In the genomic region with DNA sequence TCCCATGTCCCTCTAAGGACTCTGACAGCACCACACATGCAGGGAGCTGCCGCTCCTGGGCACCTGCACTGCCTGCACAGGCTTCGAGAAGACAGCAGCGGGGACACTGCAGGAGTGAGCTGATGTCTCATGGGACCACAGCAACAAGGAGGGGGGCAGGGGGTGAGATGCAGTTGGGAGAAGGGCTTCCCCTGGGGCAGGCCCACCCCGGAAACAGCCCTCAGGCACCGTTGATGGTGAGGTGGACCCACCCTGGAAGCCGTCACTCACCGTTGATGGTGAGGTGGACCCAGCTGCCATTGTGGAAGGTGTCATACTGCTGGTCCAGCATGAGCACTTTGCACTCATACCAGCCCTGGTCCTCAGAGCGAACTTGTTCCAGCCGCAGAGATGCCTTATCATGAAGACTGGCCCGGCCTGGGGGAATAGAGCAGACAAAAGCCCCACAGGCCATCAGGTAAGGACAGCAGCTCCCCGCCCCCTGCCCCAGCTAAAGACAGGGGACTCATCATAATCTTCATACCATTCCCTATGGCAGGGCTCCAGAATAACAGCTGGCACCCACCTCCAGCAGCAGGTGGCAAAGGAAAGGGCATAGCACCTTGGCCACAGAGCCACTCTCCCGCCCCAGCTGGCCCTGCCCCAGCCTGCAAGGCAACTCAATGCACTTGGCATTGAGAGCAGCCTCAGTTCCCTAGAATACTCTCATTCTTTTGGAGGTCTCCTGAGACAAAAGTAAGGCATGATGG, we compare ENCODE assay signal across 18 cellular contexts. TPM values are rescaled to one million over a fixed set of nuclear protein-coding genes. Genes with fewer than 3 reads are reported as not detected.
DNase-seq lines count a peak whose midpoint lies in the region; ATAC-seq and TF ChIP-seq lines count a peak whose summit lies in the region.
"Had no signal": no experiment of that assay in that cellular context is flagged by ENCODE, and none has a peak within 500 bp of the region (broad histone marks: within the 10 kb centered on the region; RNA-seq: fewer than 3 reads in every experiment).

No MANE protein-coding gene starts in this region.

- DNase-seq in DMS 273 (lab: John Stamatoyannopoulos, UW; ENCODE audit: unreplicated experiment) = peak; percentile 21
- DNase-seq in DMS 273 treated with DMSO at 0.1 percent for 48 hours (lab: John Stamatoyannopoulos, UW) = no peak
- peak in 1 of 5 donors; percentile 33 for DNase-seq in heart left ventricle
- DNase-seq in cardiac septum (ENCODE audit: low spot score) = no peak
- DNase-seq in activated naive CD8-positive, alpha-beta T cell treated with anti-CD3 and anti-CD28 coated beads, Interleukin-2, amount 10 ng/mL, durations not matched to agents 7 days and 5 days = no peak
- DNase-seq in stimulated activated naive CD8-positive, alpha-beta T cell treated with anti-CD3 and anti-CD28 coated beads, Interleukin-15, amount 100 ng/mL, for 72 hours = no peak
- DNase-seq in NOMO-1 treated with DMSO at 0.1 percent for 48 hours (lab: John Stamatoyannopoulos, UW; ENCODE audit: unreplicated experiment) = no peak
- DNase-seq in head of caudate nucleus = no peak
- DNase-seq: BE2C, cortex of kidney, NCI-H187, NCI-H510A treated with DMSO at 0.1 percent for 48 hours, thyroid gland had no signal

- TF ChIP-seq CTCF in heart left ventricle (IDR thresholded peaks at IDR 0.05) = no peak

- H3K9me3 ChIP-seq in heart left ventricle = no peaks in the 10 kb centered on the region
- H3K9me3 ChIP-seq: BE2C, MG63, SJSA1, thyroid gland had no signal

- peaks cover 0 to 33% (median 8%) of the 10 kb centered on the region in 9 donors for H3K36me3 ChIP-seq in heart left ventricle
- H3K36me3 ChIP-seq: MG63, SJSA1, thyroid gland had no signal

- H3K4me3 ChIP-seq in heart left ventricle = no peak overlapping the region
- H3K4me3 ChIP-seq: MG63, SJSA1, thyroid gland had no signal

- WGBS in heart left ventricle, 4 donors = 83 to 87% (median 85%) methylated on average over 7 to 12 of the region's 12 CpGs

- ATAC-seq in heart left ventricle = no peak
- no peak for ATAC-seq in activated naive CD8-positive, alpha-beta T cell treated with anti-CD3 and anti-CD28 coated beads, Interleukin-2, amount 10 ng/mL, durations not matched to agents 7 days and 5 days (ENCODE audit: low read depth)
- no peak for ATAC-seq in stimulated activated naive CD8-positive, alpha-beta T cell treated with anti-CD3 and anti-CD28 coated beads, Interleukin-15, amount 100 ng/mL, for 72 hours

- peak overlapping the region; percentile 92 for H3K4me3 Mint-ChIP-seq in activated naive CD8-positive, alpha-beta T cell treated with anti-CD3 and anti-CD28 coated beads, Interleukin-2, amount 10 ng/mL, durations not matched to agents 7 days and 5 days
- peak overlapping the region; percentile 71 to 89 for H3K4me3 Mint-ChIP-seq in stimulated activated naive CD8-positive, alpha-beta T cell treated with anti-CD3 and anti-CD28 coated beads, Interleukin-15, amount 100 ng/mL, for 72 hours

- intact Hi-C loops in heart left ventricle (cut with DNase I) = no loop called here
- intact Hi-C loops in cardiac septum (cut with DNase I) = no loop called here
- intact Hi-C loops in head of caudate nucleus (cut with DNase I) = no loop called here

- no peaks in the 10 kb centered on the region for H3K27me3 ChIP-seq in heart left ventricle
- H3K27me3 ChIP-seq: BE2C, MG63, SJSA1, thyroid gland had no signal

- no peak for TF ChIP-seq POLR2A in heart left ventricle (IDR thresholded peaks at IDR 0.05)

- peaks cover 62% of the 10 kb centered on the region for H3K4me1 Mint-ChIP-seq in activated naive CD8-positive, alpha-beta T cell treated with anti-CD3 and anti-CD28 coated beads, Interleukin-2, amount 10 ng/mL, durations not matched to agents 7 days and 5 days
- peaks cover 76% of the 10 kb centered on the region for H3K4me1 Mint-ChIP-seq in stimulated activated naive CD8-positive, alpha-beta T cell treated with anti-CD3 and anti-CD28 coated beads, Interleukin-15, amount 100 ng/mL, for 72 hours

- POLR2A ChIA-PET in activated naive CD8-positive, alpha-beta T cell treated with anti-CD3 and anti-CD28 coated beads, Interleukin-2, amount 10 ng/mL, durations not matched to agents 7 days and 5 days (lab: Charles Lee) = interaction anchor here (1.0 to 5.5 kb wide), 5 partner anchors 8 to 92 kb away, joined by 3 to 39 read pairs (median 10); a partner anchor contains a TSS

- H3K27ac ChIP-seq in heart left ventricle = peak overlapping the region in 7 of 12 donors; percentile 49 to 98 (median 78)
- H3K27ac ChIP-seq: 22Rv1, epithelial cell of prostate, SJSA1, thyroid gland had no signal

- H3K27ac Mint-ChIP-seq in activated naive CD8-positive, alpha-beta T cell treated with anti-CD3 and anti-CD28 coated beads, Interleukin-2, amount 10 ng/mL, durations not matched to agents 7 days and 5 days = peak overlapping the region; percentile 98
- peak overlapping the region; percentile 92 to 93 for H3K27ac Mint-ChIP-seq in stimulated activated naive CD8-positive, alpha-beta T cell treated with anti-CD3 and anti-CD28 coated beads, Interleukin-15, amount 100 ng/mL, for 72 hours

- no peaks in the 10 kb centered on the region for H3K27me3 Mint-ChIP-seq in activated naive CD8-positive, alpha-beta T cell treated with anti-CD3 and anti-CD28 coated beads, Interleukin-2, amount 10 ng/mL, durations not matched to agents 7 days and 5 days
- no peaks in the 10 kb centered on the region for H3K27me3 Mint-ChIP-seq in stimulated activated naive CD8-positive, alpha-beta T cell treated with anti-CD3 and anti-CD28 coated beads, Interleukin-15, amount 100 ng/mL, for 72 hours

- peaks cover 8 to 53% (median 45%) of the 10 kb centered on the region in 12 donors for H3K4me1 ChIP-seq in heart left ventricle
- H3K4me1 ChIP-seq: SJSA1 had no signal

- H3K36me3 Mint-ChIP-seq in activated naive CD8-positive, alpha-beta T cell treated with anti-CD3 and anti-CD28 coated beads, Interleukin-2, amount 10 ng/mL, durations not matched to agents 7 days and 5 days = peaks cover 43% of the 10 kb centered on the region

- no peaks in the 10 kb centered on the region for H3K9me3 Mint-ChIP-seq in activated naive CD8-positive, alpha-beta T cell treated with anti-CD3 and anti-CD28 coated beads, Interleukin-2, amount 10 ng/mL, durations not matched to agents 7 days and 5 days
- no peaks in the 10 kb centered on the region for H3K9me3 Mint-ChIP-seq in stimulated activated naive CD8-positive, alpha-beta T cell treated with anti-CD3 and anti-CD28 coated beads, Interleukin-15, amount 100 ng/mL, for 72 hours

RNA-seq across cellular contexts. Expression of a gene that starts 12.6 kb away (rescaled TPM):
- total RNA-seq in heart left ventricle (10 to 100 TPM; 14.6 to 78.5 (median 43.7) TPM), cardiac septum (85.3 TPM)
- polyA plus RNA-seq in heart left ventricle = 10 to 100 TPM; 30.3 to 38.3 TPM
- 10 to 100 TPM; 91.8 to 99.7 TPM for total RNA-seq in activated naive CD8-positive, alpha-beta T cell treated with anti-CD3 and anti-CD28 coated beads, Interleukin-2, amount 10 ng/mL, durations not matched to agents 7 days and 5 days
- total RNA-seq: lung microvascular endothelial cell, SJSA1 had no signal
